9 cellular contexts compared by ENCODE assay signal in the genomic region with DNA sequence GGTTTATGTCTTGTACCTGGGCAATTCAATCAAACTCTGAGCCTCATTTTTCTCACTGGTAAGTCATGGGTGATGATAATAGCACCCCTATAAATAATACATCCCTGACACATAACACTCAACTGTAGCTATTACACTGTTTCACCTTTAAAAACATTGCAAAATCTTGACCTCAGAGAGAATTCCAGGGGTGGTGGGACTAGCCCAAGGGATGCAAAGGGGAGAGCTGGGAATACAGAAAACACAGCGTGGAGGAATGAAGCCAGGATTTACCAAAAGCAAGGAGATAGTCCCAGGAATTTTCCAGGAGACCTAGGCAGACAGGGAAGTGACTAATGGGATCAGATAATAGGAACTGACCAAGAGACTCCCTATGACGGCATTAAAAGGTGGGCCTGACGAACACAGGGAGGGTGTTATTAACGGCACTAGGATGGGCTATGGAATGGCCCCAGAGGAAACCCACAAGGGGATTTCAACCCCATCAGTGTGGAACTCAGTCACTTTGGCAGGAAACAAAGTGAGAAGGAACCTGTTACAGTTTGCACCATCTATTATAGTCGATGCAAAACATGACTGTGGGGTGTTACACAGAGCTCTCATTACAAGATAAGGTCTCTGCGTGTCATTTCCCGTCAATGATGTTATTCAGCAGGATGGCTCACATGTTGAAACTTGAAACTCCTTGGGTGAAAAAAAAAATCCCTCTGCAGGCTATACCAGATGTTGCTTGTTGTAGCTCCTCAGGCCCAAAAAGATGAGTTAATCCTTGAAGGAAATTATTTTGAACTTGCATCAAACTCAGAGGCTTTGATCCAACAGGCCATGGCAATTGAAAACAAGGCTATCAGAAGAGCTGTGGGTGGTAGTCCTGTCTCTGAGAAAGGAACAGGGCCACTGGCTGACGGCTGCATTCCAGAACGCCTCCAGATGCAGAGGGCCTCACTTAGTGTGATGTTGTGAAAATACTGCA. TPM values are rescaled to one million over a fixed set of nuclear protein-coding genes. Genes with fewer than 3 reads are reported as not detected.
DNase-seq lines count a peak whose midpoint lies in the region; ATAC-seq, FAIRE-seq and TF ChIP-seq lines count a peak whose summit lies in the region.
"Had no signal": no experiment of that assay in that cellular context is flagged by ENCODE, and none has a peak within 500 bp of the region (broad histone marks: within the 10 kb centered on the region; RNA-seq: fewer than 3 reads in every experiment).

No MANE protein-coding gene starts in this region.

- ATAC-seq in HG03521 (IDR thresholded peaks at IDR 0.05; ENCODE audit: unreplicated experiment) = peak; percentile 72
- peak; percentile 73 for ATAC-seq in K562

- WGBS in K562 (ENCODE audit: insufficient coverage, low coverage, missing lambda C conversion rate) = 5% methylated on average over 9 of the region's 9 CpGs

- peaks cover 29% of the 10 kb centered on the region for H3K4me1 Mint-ChIP-seq in mesothelial cell of epicardium

- H3K9me1 ChIP-seq in K562 (ENCODE audit: control insufficient read depth, insufficient read depth, low read length) = no peaks in the 10 kb centered on the region

- H3K4me1 ChIP-seq in K562 (replicated peaks in 1 of 2; ENCODE audit: control insufficient read depth in 2 of 2, insufficient read depth in 2 of 2, low read length in 2 of 2) = no peaks in the 10 kb centered on the region; a peak in 2 of 5 replicates

- in situ Hi-C loops in K562 (cut with MboI) = loop anchor here (25.0 kb wide), 1 partner anchor 551 kb away; a partner anchor contains a TSS

- no peaks in the 10 kb centered on the region for H3K36me3 Mint-ChIP-seq in mesothelial cell of epicardium
- H3K36me3 Mint-ChIP-seq: T-cell had no signal

- no peaks in the 10 kb centered on the region for H3K27me3 ChIP-seq in GM06990 (replicated peaks; ENCODE audit: control insufficient read depth, insufficient read depth, low read length)
- peaks cover 7 to 13% of the 10 kb centered on the region in 2 experiments; a peak in 4 of 5 replicates for H3K27me3 ChIP-seq in K562 (ENCODE audit: control insufficient read depth in 2 of 2, insufficient read depth in 2 of 2, low read length in 2 of 2)

- H3K4me3 ChIP-seq in GM06990 (replicated peaks; ENCODE audit: low read depth, low read length) (peak overlapping the region; percentile 28), K562 (no peak overlapping the region)

- POLR2A ChIA-PET in K562 (lab: Yijun Ruan, JAX) = interaction anchor here (0.6 kb wide), 2 partner anchors 143 to 1567 kb away, joined by 3 to 5 read pairs; no protein-coding TSS in a partner anchor

- no peaks in the 10 kb centered on the region for H3K79me2 ChIP-seq in K562 (ENCODE audit: control insufficient read depth, insufficient read depth, low read length)

- H3K9ac ChIP-seq in K562 (ENCODE audit: insufficient read depth in 1 of 2, low read depth in 2 of 2, low read length in 2 of 2) = no peak overlapping the region

- H3K36me3 ChIP-seq in GM06990 (ENCODE audit: control insufficient read depth, insufficient read depth, low read length) (no peaks in the 10 kb centered on the region; the same call in 1 of the 2 replicates), K562 (ENCODE audit: control insufficient read depth, insufficient read depth, low read length) (no peaks in the 10 kb centered on the region)

- TF ChIP-seq POLR2A in K562 (conservative IDR thresholded peaks at IDR 0.05) = no peak

- intact Hi-C loops in K562 (cut with micrococcal nuclease) = loop anchor here (10.0 kb wide), 1 partner anchor 1609 kb away; no protein-coding TSS in a partner anchor

- peak; percentile 68 for DNase-seq in GM06990 (ENCODE audit: extremely low read depth, insufficient read length)
- DNase-seq in GM20000 (ENCODE audit: low spot score) = peak; percentile 67
- peak in 1 of 4 experiments; percentile 14 for DNase-seq in K562 (ENCODE audit: extremely low read depth in 1 of 4, low spot score in 3 of 4)
- DNase-seq in mesothelial cell of epicardium (ENCODE audit: low spot score in 2 of 2, unreplicated experiment in 2 of 2) = no peak
- no peak for DNase-seq in activated gamma-delta T cell treated with Interleukin-2 at 50 U/mL for 16 hours
- no peak for DNase-seq in NCI-H1694 (lab: John Stamatoyannopoulos, UW)
- no peak for DNase-seq in Ammon's horn (ENCODE audit: low spot score)

- TF ChIP-seq RAD21 in K562 (CRISPR knock-in tag; conservative IDR thresholded peaks at IDR 0.05 in 1 of 2, IDR thresholded peaks at IDR 0.05 in 1 of 2) = no peak

- TF ChIP-seq CTCF in GM06990 (IDR thresholded peaks at IDR 0.05; ENCODE audit: insufficient read depth, low read length, poor library complexity, severe bottlenecking) = no peak
- no peak for TF ChIP-seq CTCF in GM20000 (IDR thresholded peaks at IDR 0.05; ENCODE audit: extremely low read depth, missing control alignments)
- no peak for TF ChIP-seq CTCF in K562 (IDR thresholded peaks at IDR 0.05 in 2 of 3, conservative IDR thresholded peaks at IDR 0.05 in 1 of 3; ENCODE audit: insufficient read depth in 2 of 3, low read depth in 1 of 3, low read length in 3 of 3)
- no peak for TF ChIP-seq CTCF in mesothelial cell of epicardium (IDR thresholded peaks at IDR 0.05; ENCODE audit: unreplicated experiment)

- no peaks in the 10 kb centered on the region for H4K20me1 ChIP-seq in K562 (replicated peaks; ENCODE audit: control insufficient read depth, insufficient read depth, low read length)

- TF ChIP-seq EP300 in K562 (IDR thresholded peaks at IDR 0.05; ENCODE audit: low read length) = no peak

- FAIRE-seq in K562 (lab: Jason Lieb, UNC) = no peak

- H3K4me2 ChIP-seq in K562 (ENCODE audit: insufficient read depth, low read length) = no peak overlapping the region

- peaks cover 4% of the 10 kb centered on the region for H3K27me3 Mint-ChIP-seq in mesothelial cell of epicardium (ENCODE audit: low read depth)

- H3K9me3 ChIP-seq in K562 (replicated peaks; ENCODE audit: control insufficient read depth, insufficient read depth, low read depth, low read length) = no peaks in the 10 kb centered on the region

- 0 out of 2 replicates have a peak overlapping the region, but pooled peaks have one; percentile 47 for H2AFZ ChIP-seq in K562 (ENCODE audit: low read depth, low read length)

- H3K27ac Mint-ChIP-seq in mesothelial cell of epicardium = peak overlapping the region; percentile 23
- H3K27ac Mint-ChIP-seq: T-cell had no signal

- BruUV-seq in K562 (replicated peaks; lab: Mats Ljungman, UMichigan) = no TSS peak

- no peaks in the 10 kb centered on the region for H3K9me3 Mint-ChIP-seq in mesothelial cell of epicardium
- H3K9me3 Mint-ChIP-seq: T-cell had no signal

- CTCF ChIA-PET in K562 (lab: Yijun Ruan, JAX; ENCODE audit: low intra/inter-chr PET ratio) = interaction anchor here (0.6 to 0.7 kb wide), 2 partner anchors 27 to 1325 kb away, joined by 3 read pairs; no protein-coding TSS in a partner anchor

- H3K27ac ChIP-seq in K562 (ENCODE audit: extremely low read depth, low read depth, low read length) = no peak overlapping the region

- no peak overlapping the region for H3K4me3 Mint-ChIP-seq in mesothelial cell of epicardium
- H3K4me3 Mint-ChIP-seq: T-cell had no signal

TF ChIP-seq in K562, 482 proteins besides CTCF, POLR2A, EP300 and RAD21 (continues in another document):
- TF ChIP-seq HMG20A (CRISPR knock-in tag; conservative IDR thresholded peaks at IDR 0.05) = no peak
- peak; percentile 49; the same call in 1 of the 2 replicates for TF ChIP-seq CREM (IDR thresholded peaks at IDR 0.05; ENCODE audit: low read depth)
- TF ChIP-seq ATF1 (CRISPR knock-in tag; IDR thresholded peaks at IDR 0.05) = no peak
- peak; percentile 80 for TF ChIP-seq ATF1 (tag; IDR thresholded peaks at IDR 0.05)
- no peak for TF ChIP-seq CEBPG (CRISPR knock-in tag; IDR thresholded peaks at IDR 0.05)
- TF ChIP-seq CEBPG (tag; conservative IDR thresholded peaks at IDR 0.05 in 1 of 2, IDR thresholded peaks at IDR 0.05 in 1 of 2) = 0 out of 4 replicates have a peak, but pooled peaks of 1 of the 2 experiments have one; percentile 27
- peak; percentile 38; the same call in 1 of the 2 replicates for TF ChIP-seq ETV1 (tag; conservative IDR thresholded peaks at IDR 0.05; ENCODE audit: low read depth)
- TF ChIP-seq FOSL1 (tag; conservative IDR thresholded peaks at IDR 0.05) = peak; percentile 49; the same call in 1 of the 2 replicates
- TF ChIP-seq PCBP1 (IDR thresholded peaks at IDR 0.05; ENCODE audit: low read depth, low read length, poor library complexity, severe bottlenecking) = no peak
- TF ChIP-seq NFE2 (IDR thresholded peaks at IDR 0.05; ENCODE audit: low read depth) = 0 out of 2 replicates have a peak, but pooled peaks have one; percentile 9
- TF ChIP-seq GABPA (tag; conservative IDR thresholded peaks at IDR 0.05; ENCODE audit: low read depth) = peak; percentile 37; the same call in 1 of the 2 replicates

RNA-seq across cellular contexts. Expression of a gene that starts 58.7 kb away (rescaled TPM):
- total RNA-seq in K562 (2011; cell fraction: chromatin; rRNA removed; ENCODE audit: low replicate concordance) = 4.1 and 12.3 TPM in 2 replicates
- 1.8 and 4.9 TPM in 2 replicates for total RNA-seq in K562 (2011; cell fraction: nucleolus; rRNA removed)
- 3.2 and 8.5 TPM in 2 replicates for total RNA-seq in K562 (2011; cell fraction: nucleoplasm; rRNA removed)
- total RNA-seq in K562 (2014; rRNA removed) (1.4 and 2.1 TPM in 2 replicates), K562 (2014; rRNA removed; fragmentation: Illumina TruSeq; extraction: Trizol) (4.2 and 4.3 TPM in 2 replicates), K562 (2015; rRNA removed; fragmentation: Illumina TruSeq; extraction: Trizol) (2.7 TPM in 2 replicates), K562 (2021) (2.9 and 4.2 TPM in 2 replicates), mesothelial cell of epicardium (14.4 to 17.4 TPM (median 15.8 TPM) in 3 replicates)
- polyA plus RNA-seq in K562 (2011; rRNA removed) (1.3 and 2.7 TPM in 2 replicates), K562 (2014; fragmentation: Illumina TruSeq; extraction: Trizol) (2.9 and 3.3 TPM in 2 replicates), K562 (2014; fragmentation: Nextera tagmentation; extraction: Ambion mirVana) (1 to 10 TPM; 1.5 to 2.0 TPM), K562 (2014; rRNA removed) (2.2 and 2.7 TPM in 2 replicates)
- polyA plus RNA-seq in K562 (2011; cell fraction: cytosol; rRNA removed) = 1.2 and 2.0 TPM in 2 replicates
- 0.27 and 0.58 TPM in 2 replicates for polyA plus RNA-seq in K562 (2011; cell fraction: nucleus; rRNA removed)
- 3.1 and 5.9 TPM in 2 replicates for polyA plus RNA-seq in K562 (2012)
- polyA minus RNA-seq in K562 (2011; rRNA and poly(A)+ RNA removed) = 1.7 and 4.0 TPM in 2 replicates
- 0.64 and 3.0 TPM in 2 replicates for polyA minus RNA-seq in K562 (2011; cell fraction: cytosol; rRNA and poly(A)+ RNA removed)
- polyA minus RNA-seq in K562 (2011; cell fraction: nucleus; rRNA and poly(A)+ RNA removed) = 0.22 and 2.4 TPM in 2 replicates

Comparison
In these comparisons a context has a peak if more than half of its experiments do, and no peak if none do; other contexts are left out.
1. DNase-seq: peak in GM06990 (single experiment) and GM20000 (single experiment); none in mesothelial cell of epicardium (0 of 2), activated gamma-delta T cell treated with Interleukin-2 at 50 U/mL for 16 hours (single experiment), NCI-H1694 (single experiment) and Ammon's horn (single experiment).